In genomic region chr20:10671221-10671849, GRCh38 we compare ENCODE assay signal across 8 cellular contexts. TPM values are rescaled to one million over a fixed set of nuclear protein-coding genes. Genes with fewer than 3 reads are reported as not detected.
DNase-seq lines count a peak whose midpoint lies in the region; ATAC-seq and TF ChIP-seq lines count a peak whose summit lies in the region.

No MANE protein-coding gene starts in this region.

- peaks cover 57% of the 10 kb centered on the region for H3K27me3 Mint-ChIP-seq in T-helper 2 cell treated with Interferon-gamma antibody and Interleukin-4, amounts not matched to agents 5 μg/mL and 100 μg/mL, for 36 hours (ENCODE audit: low read depth)
- peaks cover 50 to 84% of the 10 kb centered on the region in 2 donors for H3K27me3 Mint-ChIP-seq in effector memory CD8-positive, alpha-beta T cell

- no peaks in the 10 kb centered on the region for H3K9me3 Mint-ChIP-seq in T-helper 2 cell treated with Interferon-gamma antibody and Interleukin-4, amounts not matched to agents 5 μg/mL and 100 μg/mL, for 36 hours
- H3K9me3 Mint-ChIP-seq in effector memory CD8-positive, alpha-beta T cell = no peaks in the 10 kb centered on the region

- ATAC-seq in GM21423 (IDR thresholded peaks at IDR 0.05; ENCODE audit: unreplicated experiment) (peak; percentile 31), lower lobe of right lung (peak; percentile 66 to 75)
- ATAC-seq in effector memory CD8-positive, alpha-beta T cell (replicated peaks) = peak; percentile 44

- H3K36me3 ChIP-seq in lower lobe of right lung (peaks cover 22% of the 10 kb centered on the region), stomach (peaks cover 0 to 27% (median 25%) of the 10 kb centered on the region in 4 donors)

- H3K27me3 ChIP-seq in lower lobe of right lung (ENCODE audit: low read depth) (no peaks in the 10 kb centered on the region), stomach (no peaks in the 10 kb centered on the region)

- H3K4me1 ChIP-seq in lower lobe of right lung = peaks cover 46% of the 10 kb centered on the region
- peaks cover 29 to 65% (median 60%) of the 10 kb centered on the region in 4 donors for H3K4me1 ChIP-seq in stomach

- no peak overlapping the region for H3K27ac Mint-ChIP-seq in T-helper 2 cell treated with Interferon-gamma antibody and Interleukin-4, amounts not matched to agents 5 μg/mL and 100 μg/mL, for 36 hours
- H3K27ac Mint-ChIP-seq in effector memory CD8-positive, alpha-beta T cell = no peak overlapping the region

- intact Hi-C loops in lower lobe of right lung (cut with DNase I) (no loop called here), stomach (cut with DNase I; ENCODE audit: low total_unique reads) (no loop called here)

- no peaks in the 10 kb centered on the region for H3K9me3 ChIP-seq in lower lobe of right lung
- no peaks in the 10 kb centered on the region for H3K9me3 ChIP-seq in stomach

- TF ChIP-seq EP300 in stomach (IDR thresholded peaks at IDR 0.05) = no peak

- H3K27ac ChIP-seq in lower lobe of right lung (peak overlapping the region; percentile 98), stomach (peak overlapping the region; percentile 95 to 100 (median 98))

- H3K36me3 Mint-ChIP-seq in T-helper 2 cell treated with Interferon-gamma antibody and Interleukin-4, amounts not matched to agents 5 μg/mL and 100 μg/mL, for 36 hours (ENCODE audit: low read depth) = no peaks in the 10 kb centered on the region
- peaks cover 3% of the 10 kb centered on the region for H3K36me3 Mint-ChIP-seq in effector memory CD8-positive, alpha-beta T cell (ENCODE audit: insufficient read depth)

- DNase-seq in DMS53 (lab: John Stamatoyannopoulos, UW) (peak; percentile 40), DMS53 treated with DMSO at 0.1 percent for 48 hours (lab: John Stamatoyannopoulos, UW; ENCODE audit: unreplicated experiment) (no peak), HT1080 (ENCODE audit: low read depth) (peak; percentile 97), lower lobe of right lung (peak; percentile 86), stomach (peak; percentile 74)
- peak; percentile 59 for DNase-seq in T-helper 2 cell treated with Interferon-gamma antibody and Interleukin-4, amounts not matched to agents 5 μg/mL and 100 μg/mL, for 36 hours (ENCODE audit: low spot score)
- DNase-seq in effector memory CD8-positive, alpha-beta T cell = no peak

- WGBS in stomach, 5 donors = 1 to 9% (median 3%) methylated on average over 10 to 12 of the region's 12 CpGs

- TF ChIP-seq CTCF in lower lobe of right lung (IDR thresholded peaks at IDR 0.05) (peak; percentile 62), stomach (IDR thresholded peaks at IDR 0.05) (peak in 4 of 7 experiments; percentile 23 to 53 (median 50))

- peaks cover 22% of the 10 kb centered on the region for H3K4me1 Mint-ChIP-seq in T-helper 2 cell treated with Interferon-gamma antibody and Interleukin-4, amounts not matched to agents 5 μg/mL and 100 μg/mL, for 36 hours (ENCODE audit: low read depth)
- peaks cover 9 to 14% of the 10 kb centered on the region in 2 donors for H3K4me1 Mint-ChIP-seq in effector memory CD8-positive, alpha-beta T cell (ENCODE audit: low read depth in 2 of 2)

- TF ChIP-seq POLR2A in stomach (IDR thresholded peaks at IDR 0.05) = no peak

- H3K4me3 ChIP-seq in lower lobe of right lung = peak overlapping the region; percentile 81
- H3K4me3 ChIP-seq in stomach = peak overlapping the region; percentile 78 to 94 (median 88)

- H3K4me3 Mint-ChIP-seq in T-helper 2 cell treated with Interferon-gamma antibody and Interleukin-4, amounts not matched to agents 5 μg/mL and 100 μg/mL, for 36 hours = peak overlapping the region; percentile 62
- peak overlapping the region in 1 of 2 donors; percentile 25 for H3K4me3 Mint-ChIP-seq in effector memory CD8-positive, alpha-beta T cell

RNA-seq across cellular contexts. Expression of gene JAG1, which starts 2.5 kb away (rescaled TPM):
- 42.8 and 43.6 TPM in 2 replicates for total RNA-seq in HT1080 (2014; rRNA removed; shearing (Covaris generic))
- 21.1 and 27.6 TPM in 2 replicates for polyA plus RNA-seq in HT1080 (2015; cell fraction: cytosol; rRNA removed)
- 194 and 216 TPM in 2 replicates for polyA plus RNA-seq in HT1080 (2015; cell fraction: nucleus; rRNA removed)
- total RNA-seq in lower lobe of right lung = 60.1 TPM
- 100 to 1,000 TPM in 1 of 5 donors, 10 to 100 TPM in 4; 54.8 to 133 (median 95.0) TPM for total RNA-seq in stomach
- polyA plus RNA-seq in stomach = 10 to 100 TPM in 1 of 3 donors, 1 to 10 TPM in 2; 5.2 to 26.3 (median 7.5) TPM

Comparison
In these comparisons a context has a peak if more than half of its experiments do, and no peak if none do; other contexts are left out.
1. DNase-seq: peak in DMS53 (single experiment), HT1080 (single experiment), T-helper 2 cell treated with Interferon-gamma antibody and Interleukin-4, amounts not matched to agents 5 μg/mL and 100 μg/mL, for 36 hours (single experiment), lower lobe of right lung (single experiment) and stomach (single experiment); none in DMS53 treated with DMSO at 0.1 percent for 48 hours (single experiment) and effector memory CD8-positive, alpha-beta T cell (0 of 3).
2. Peak in every context shown above with its lines, with median percentiles within 50 percentile points of each other: ATAC-seq.